Comparison of ENCODE assay signal across 23 cellular contexts in genomic region chr18:48306838-48307237, GRCh38.
"Had no signal": no experiment of that assay in that cellular context is flagged by ENCODE, and none has a peak within 500 bp of the region (broad histone marks: within the 10 kb centered on the region; RNA-seq: fewer than 3 reads in every experiment).

No MANE protein-coding gene starts in this region.

- H3K36me3 ChIP-seq: heart right ventricle, neutrophil, WERI-Rb-1 had no signal

- H3K27me3 ChIP-seq: body of pancreas, heart right ventricle had no signal

- H3K79me2 ChIP-seq: parathyroid adenoma had no signal

- H3K27ac ChIP-seq: body of pancreas, heart right ventricle, neutrophil, parathyroid adenoma, WERI-Rb-1 had no signal

- H3K4me3 ChIP-seq: body of pancreas, heart right ventricle had no signal

- DNase-seq: activated CD4-positive, alpha-beta T cell treated with anti-CD3 and anti-CD28 coated beads, Interleukin-2, amount 10 ng/mL, durations not matched to agents 7 days and 5 days; activated CD4-positive, CD25-positive, alpha-beta regulatory T cell treated with anti-CD3 and anti-CD28 coated beads, Interleukin-2, amount 50 U/mL, for 72 hours; activated CD8-positive, alpha-beta memory T cell treated with anti-CD3 and anti-CD28 coated beads, Interleukin-2, amount 10 ng/mL, durations not matched to agents 7 days and 5 days; activated CD8-positive, alpha-beta T cell treated with anti-CD3 and anti-CD28 coated beads for 36 hours; activated gamma-delta T cell; activated naive CD4-positive, alpha-beta T cell treated with anti-CD3 and anti-CD28 coated beads, Interleukin-2, amount 50 U/mL, for 16 hours; activated naive CD8-positive, alpha-beta T cell treated with anti-CD3 and anti-CD28 coated beads, Interleukin-2, amount 50 U/mL, for 24 hours; activated T-cell treated with anti-CD3 and anti-CD28 coated beads for 4 hours; body of pancreas; caudate nucleus; dermis blood vessel endothelial cell; effector CD8-positive, alpha-beta T cell; heart right ventricle; kidney; naive thymus-derived CD8-positive, alpha-beta T cell; stimulated activated CD4-positive, alpha-beta T cell treated with anti-CD3 and anti-CD28 coated beads, Interleukin-4, amount 100 ng/mL, for 1 hour; stimulated activated naive CD4-positive, alpha-beta T cell; T-helper 1 cell; WERI-Rb-1 had no signal

- H3K9ac ChIP-seq: parathyroid adenoma had no signal

- FAIRE-seq: kidney, TTC549 had no signal

- H3K4me1 ChIP-seq: body of pancreas, heart right ventricle had no signal

- ATAC-seq: activated CD8-positive, alpha-beta memory T cell treated with anti-CD3 and anti-CD28 coated beads, Interleukin-2, amount 10 ng/mL, durations not matched to agents 7 days and 5 days; activated CD8-positive, alpha-beta T cell treated with anti-CD3 and anti-CD28 coated beads for 36 hours; activated naive CD8-positive, alpha-beta T cell treated with anti-CD3 and anti-CD28 coated beads, Interleukin-2, amount 50 U/mL, for 24 hours; body of pancreas; heart right ventricle; left lobe of liver; naive thymus-derived CD8-positive, alpha-beta T cell had no signal

- H3K9me3 ChIP-seq: body of pancreas, heart right ventricle, neutrophil had no signal

- H2AFZ ChIP-seq: parathyroid adenoma had no signal
